7 cellular contexts compared by ENCODE assay signal in the genomic region with DNA sequence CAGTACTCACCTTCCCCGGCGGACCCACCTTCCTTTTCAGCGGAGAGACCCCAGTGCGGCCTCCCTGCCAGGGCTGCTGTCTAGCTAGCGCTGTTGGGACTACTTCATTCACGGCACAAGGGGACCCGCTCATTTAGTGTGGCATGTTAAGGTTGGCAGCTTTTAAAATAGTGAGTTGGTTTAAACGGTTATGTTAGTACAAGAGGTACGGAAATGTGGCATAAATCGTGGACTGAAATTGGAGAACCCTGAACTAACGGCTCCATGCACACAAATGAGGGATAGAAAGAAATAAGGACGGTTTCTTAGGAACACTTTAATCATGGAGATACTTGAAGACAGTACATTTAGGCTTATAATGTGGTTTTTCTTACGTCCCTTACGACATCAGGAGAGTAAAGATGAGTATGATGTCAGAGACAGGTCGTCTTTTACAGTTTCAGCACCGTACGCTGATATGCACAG. TPM values are rescaled to one million over a fixed set of nuclear protein-coding genes. Genes with fewer than 3 reads are reported as not detected.
A peak's percentile ranks its signal among the peaks of the same experiment; 100 is the strongest.
DNase-seq lines count a peak whose midpoint lies in the region; ATAC-seq and TF ChIP-seq lines count a peak whose summit lies in the region.

No MANE protein-coding gene starts in this region.

- H3K27ac ChIP-seq in mammary epithelial cell (ENCODE audit: insufficient read depth, low read depth, low read length) (peak overlapping the region; percentile 87), temporal lobe (ENCODE audit: low read depth, low read length) (peak overlapping the region; percentile 84)

- peak overlapping the region; percentile 91 for H3K9ac ChIP-seq in mammary epithelial cell (ENCODE audit: insufficient read depth, low read length)

- intact Hi-C loops in mammary epithelial cell (cut with micrococcal nuclease) = loop anchor here (5.0 to 10.0 kb wide), 2 partner anchors 679 to 912 kb away; partner anchors contain the start of genes CDV3 and SRPRB

- H2AFZ ChIP-seq in mammary epithelial cell (ENCODE audit: low read depth, low read length) = peak overlapping the region; percentile 90

- WGBS in mammary epithelial cell (ENCODE audit: low coverage, missing lambda C conversion rate) = under 1% methylated on average over 11 of the region's 17 CpGs

- DNase-seq in H7 = no peak
- peak; percentile 43 for DNase-seq in NOMO-1 treated with dmso at 0.1 percent for 144 hours (lab: John Stamatoyannopoulos, UW; ENCODE audit: unreplicated experiment)
- no peak for DNase-seq in mammary epithelial cell
- DNase-seq in left lobe of liver (ENCODE audit: low spot score) = no peak
- DNase-seq in NCI-H1436 treated with DMSO at 0.1 percent for 48 hours (lab: John Stamatoyannopoulos, UW) = no peak

- no peaks in the 10 kb centered on the region for H4K20me1 ChIP-seq in mammary epithelial cell (ENCODE audit: insufficient read depth, low read length)

- TF ChIP-seq CTCF in mammary epithelial cell (conservative IDR thresholded peaks at IDR 0.05 in 1 of 2, IDR thresholded peaks at IDR 0.05 in 1 of 2; ENCODE audit: extremely low read depth in 1 of 2, insufficient read depth in 1 of 2, low read depth in 1 of 2, low read length in 2 of 2) = no peak

- H3K79me2 ChIP-seq in mammary epithelial cell (ENCODE audit: insufficient read depth, low read length) = peaks cover 62% of the 10 kb centered on the region

- CTCF ChIA-PET in mammary epithelial cell (lab: Charles Lee; ENCODE audit: low non-redundant PET) = interaction anchor here (0.6 kb wide), 1 partner anchor 9 kb away, joined by 5 read pairs; no protein-coding TSS in a partner anchor

- H3K4me2 ChIP-seq in mammary epithelial cell (ENCODE audit: insufficient read depth, low read depth, low read length) = peak overlapping the region; percentile 82

- dilution Hi-C loops in mammary epithelial cell (cut with HindIII; ENCODE audit: low sequenced_read_pairs) = loop anchor here (25.0 kb wide), 1 partner anchor 549 kb away; no protein-coding TSS in a partner anchor

- no TSS peak for BruUV-seq in mammary epithelial cell (replicated peaks; lab: Mats Ljungman, UMichigan)

- ATAC-seq in left lobe of liver = peak; percentile 16

- H3K36me3 ChIP-seq in H7 (replicated peaks; ENCODE audit: control insufficient read depth, insufficient read depth, low read length) (peaks cover 4% of the 10 kb centered on the region), mammary epithelial cell (ENCODE audit: insufficient read depth, low read length) (peaks cover 7% of the 10 kb centered on the region)

- H3K9me3 ChIP-seq in mammary epithelial cell (replicated peaks; ENCODE audit: insufficient read depth, low read length) = no peaks in the 10 kb centered on the region

- in situ Hi-C loops in mammary epithelial cell (cut with MboI; ENCODE audit: low sequenced_read_pairs in 2 of 2) = loop anchor here in 1 of 2 donors (10.0 to 25.0 kb wide), 2 partner anchors 272 to 549 kb away; no protein-coding TSS in a partner anchor

- H3K4me1 ChIP-seq in mammary epithelial cell (ENCODE audit: insufficient read depth, low read length) = peaks cover 38% of the 10 kb centered on the region

- H3K27me3 ChIP-seq in H7 (ENCODE audit: control insufficient read depth, insufficient read depth, low read length) = no peaks in the 10 kb centered on the region
- H3K27me3 ChIP-seq in mammary epithelial cell (ENCODE audit: insufficient read depth, low read length) = no peaks in the 10 kb centered on the region

- H3K4me3 ChIP-seq in GM08714 (ENCODE audit: low read length) = peak overlapping the region; percentile 96
- peak overlapping the region; percentile 80 for H3K4me3 ChIP-seq in H7 (ENCODE audit: insufficient read depth, low read depth, low read length)
- peak overlapping the region; percentile 70 to 90 (median 76) for H3K4me3 ChIP-seq in mammary epithelial cell (replicated peaks in 1 of 3; ENCODE audit: insufficient read depth in 1 of 3, low read depth in 2 of 3, low read length in 3 of 3)

RNA-seq across cellular contexts. Expression of gene CEP63, which starts 0.8 kb away (rescaled TPM):
- total RNA-seq in H7 (2014; rRNA removed; shearing (Covaris generic)) = 13.7 and 21.4 TPM in 2 replicates
- total RNA-seq in mammary epithelial cell (10 to 100 TPM in 1 of 2 donors, 1 to 10 TPM in 1; 7.2 to 25.3 TPM), left lobe of liver (9.6 TPM), temporal lobe (29.5 TPM)
- 9.0 TPM for polyA plus RNA-seq in mammary epithelial cell
- 3.9 TPM for polyA minus RNA-seq in mammary epithelial cell

RNA-seq across cellular contexts. Expression of gene ANAPC13, which starts 0.8 kb away (rescaled TPM):
- total RNA-seq in H7 (2014; rRNA removed; shearing (Covaris generic)) = 44.7 and 49.1 TPM in 2 replicates
- total RNA-seq in mammary epithelial cell (10 to 100 TPM; 32.2 to 40.5 TPM), left lobe of liver (25.4 TPM), temporal lobe (40.8 TPM)
- polyA plus RNA-seq in mammary epithelial cell = 54.2 TPM
- polyA minus RNA-seq in mammary epithelial cell = 16.2 TPM
